In the genomic region with DNA sequence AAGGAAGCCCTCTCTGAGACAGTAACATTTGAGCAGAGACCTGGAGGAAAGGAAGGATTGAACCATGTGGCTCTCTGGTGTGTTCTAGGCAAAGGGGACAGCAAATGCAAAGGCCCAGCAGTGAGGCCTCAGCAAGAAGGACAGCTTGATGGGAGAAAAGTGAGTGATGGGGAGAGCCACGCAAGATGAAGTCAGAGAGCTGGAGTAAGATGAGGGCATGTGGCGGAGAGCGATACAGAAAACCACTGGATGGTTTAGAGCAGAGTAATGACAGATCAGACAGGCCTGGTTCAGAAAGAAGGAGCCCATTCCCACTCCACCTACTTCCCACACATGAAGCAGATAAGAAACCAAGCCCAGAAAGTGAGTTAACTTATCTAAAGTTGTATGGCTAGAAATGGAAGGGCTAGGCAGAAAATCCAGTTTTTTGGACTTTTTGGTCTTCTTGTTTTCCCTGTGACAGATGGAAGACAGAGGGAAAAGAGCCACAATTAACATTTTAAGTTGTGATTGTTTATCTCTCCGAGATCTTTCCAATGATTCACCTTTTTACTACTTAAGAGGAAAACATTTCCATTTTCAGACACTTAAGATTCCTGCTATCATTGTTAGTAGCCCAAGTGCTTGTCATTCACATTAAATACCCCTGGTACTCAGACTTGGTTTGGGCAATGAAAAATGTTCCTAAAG, we compare ENCODE assay signal across 8 cellular contexts. TPM values are rescaled to one million over a fixed set of nuclear protein-coding genes. Genes with fewer than 3 reads are reported as not detected.
DNase-seq lines count a peak whose midpoint lies in the region; ATAC-seq and TF ChIP-seq lines count a peak whose summit lies in the region.

No MANE protein-coding gene starts in this region.

- H3K27ac Mint-ChIP-seq in WTC11: no peak overlapping the region
- peak overlapping the region; percentile 93 for H3K27ac Mint-ChIP-seq in glutamatergic neuron (ENCODE audit: unreplicated experiment)
- peak overlapping the region; percentile 89 for H3K27ac Mint-ChIP-seq in stimulated activated effector memory CD8-positive, alpha-beta T cell treated with anti-CD3 and anti-CD28 coated beads, Interleukin-12 subunit alpha, Interleukin-12 subunit beta, amount 100 ng/mL, for 72 hours

- DNase-seq in SK-N-SH: no peak
- no peak for DNase-seq in WTC11 (ENCODE audit: low spot score)
- DNase-seq in glutamatergic neuron: no peak
- DNase-seq in stimulated activated effector memory CD8-positive, alpha-beta T cell treated with anti-CD3 and anti-CD28 coated beads, Interleukin-12 subunit alpha, Interleukin-12 subunit beta, amount 100 ng/mL, for 72 hours (ENCODE audit: low spot score in 2 of 2): no peak
- DNase-seq in globus pallidus (ENCODE audit: low spot score): no peak
- DNase-seq in NCI-H2196 treated with DMSO at 0.1 percent for 48 hours (lab: John Stamatoyannopoulos, UW; ENCODE audit: unreplicated experiment): no peak

- CTCF ChIA-PET in SK-N-SH (lab: Yijun Ruan, JAX): interaction anchor here (0.9 to 1.8 kb wide), 4 partner anchors 11 to 39 kb away, joined by 3 to 7 read pairs (median 4); a partner anchor contains a TSS
- CTCF ChIA-PET in WTC11 (lab: Charles Lee): interaction anchor here (1.0 to 2.2 kb wide), 6 partner anchors 35 to 151 kb away, joined by 3 to 9 read pairs (median 7); a partner anchor contains a TSS

- peak overlapping the region; percentile 80 for H3K4me3 Mint-ChIP-seq in WTC11
- peak overlapping the region; percentile 80 for H3K4me3 Mint-ChIP-seq in glutamatergic neuron (ENCODE audit: unreplicated experiment)
- peak overlapping the region; percentile 79 for H3K4me3 Mint-ChIP-seq in stimulated activated effector memory CD8-positive, alpha-beta T cell treated with anti-CD3 and anti-CD28 coated beads, Interleukin-12 subunit alpha, Interleukin-12 subunit beta, amount 100 ng/mL, for 72 hours

- peak overlapping the region; percentile 57 for H3K9ac ChIP-seq in SK-N-SH

- peaks cover 3% of the 10 kb centered on the region for H3F3A ChIP-seq in SK-N-SH (replicated peaks; ENCODE audit: insufficient read depth)

- no peaks in the 10 kb centered on the region for H3K9me3 Mint-ChIP-seq in WTC11
- peaks cover 10% of the 10 kb centered on the region for H3K9me3 Mint-ChIP-seq in glutamatergic neuron (ENCODE audit: unreplicated experiment)
- no peaks in the 10 kb centered on the region for H3K9me3 Mint-ChIP-seq in stimulated activated effector memory CD8-positive, alpha-beta T cell treated with anti-CD3 and anti-CD28 coated beads, Interleukin-12 subunit alpha, Interleukin-12 subunit beta, amount 100 ng/mL, for 72 hours

- H2AFZ ChIP-seq in SK-N-SH (ENCODE audit: low read depth): peak overlapping the region; percentile 85

- 0 out of 2 replicates have a peak, but pooled peaks cover 5% of the 10 kb centered on the region for H3K9me3 ChIP-seq in SK-N-SH

- H3K36me3 Mint-ChIP-seq in WTC11: no peaks in the 10 kb centered on the region
- peaks cover 3% of the 10 kb centered on the region for H3K36me3 Mint-ChIP-seq in glutamatergic neuron (ENCODE audit: unreplicated experiment)
- H3K36me3 Mint-ChIP-seq in stimulated activated effector memory CD8-positive, alpha-beta T cell treated with anti-CD3 and anti-CD28 coated beads, Interleukin-12 subunit alpha, Interleukin-12 subunit beta, amount 100 ng/mL, for 72 hours: no peaks in the 10 kb centered on the region

- H3K27me3 Mint-ChIP-seq in WTC11 (ENCODE audit: low read depth) (peaks cover 26% of the 10 kb centered on the region), glutamatergic neuron (ENCODE audit: unreplicated experiment) (peaks cover 14% of the 10 kb centered on the region)

- no peak for TF ChIP-seq EP300 in SK-N-SH (IDR thresholded peaks at IDR 0.05; ENCODE audit: borderline replicate concordance in 1 of 2, low read depth in 1 of 2, low read length in 1 of 2)

- 81% methylated on average over 4 of the region's 4 CpGs for WGBS in SK-N-SH (ENCODE audit: low lambda C conversion rate)

- no peaks in the 10 kb centered on the region for H3K27me3 ChIP-seq in SK-N-SH (ENCODE audit: insufficient read depth)

- H3K4me1 ChIP-seq in SK-N-SH (ENCODE audit: control insufficient read depth in 1 of 2, insufficient read depth in 2 of 2, low read depth in 1 of 2, low read length in 1 of 2): peaks cover 4 to 15% of the 10 kb centered on the region in 2 experiments; a peak in 2 of 4 replicates

- TF ChIP-seq CTCF in SK-N-SH (IDR thresholded peaks at IDR 0.05) (no peak), WTC11 (IDR thresholded peaks at IDR 0.05) (no peak), glutamatergic neuron (IDR thresholded peaks at IDR 0.05; ENCODE audit: partially characterized antibody, unreplicated experiment) (no peak)

- H3K4me2 ChIP-seq in SK-N-SH: peak overlapping the region; percentile 95

- no peak for TF ChIP-seq RAD21 in SK-N-SH (IDR thresholded peaks at IDR 0.05; ENCODE audit: low read length)

- H3K4me3 ChIP-seq in SK-N-SH (ENCODE audit: low read depth in 2 of 2, low read length in 1 of 2): peak overlapping the region; percentile 81 to 84

- ATAC-seq in SK-N-SH treated with all-trans-retinoic acid at 6 μM for 48 hours (no peak), WTC11 (no peak), GM19455 (IDR thresholded peaks at IDR 0.05; ENCODE audit: unreplicated experiment) (no peak)
- no peak for ATAC-seq in stimulated activated effector memory CD8-positive, alpha-beta T cell treated with anti-CD3 and anti-CD28 coated beads, Interleukin-12 subunit alpha, Interleukin-12 subunit beta, amount 100 ng/mL, for 72 hours

- POLR2A ChIA-PET in SK-N-SH (lab: Yijun Ruan, JAX) (no interaction called here), WTC11 (lab: Charles Lee) (interaction anchor here (1.6 kb wide), 1 partner anchor 39 kb away, joined by 6 read pairs; a partner anchor contains a TSS)

- peak overlapping the region in 1 of 2 experiments; percentile 47; a peak in 2 of 4 replicates for H3K27ac ChIP-seq in SK-N-SH (ENCODE audit: low read depth in 2 of 2, low read length in 1 of 2)

- H3K36me3 ChIP-seq in SK-N-SH (replicated peaks in 1 of 2; ENCODE audit: control insufficient read depth in 1 of 2, insufficient read depth in 2 of 2, low read length in 1 of 2): peaks cover 0 to 4% of the 10 kb centered on the region in 2 experiments

- H3K4me1 Mint-ChIP-seq in WTC11: peaks cover 21% of the 10 kb centered on the region
- H3K4me1 Mint-ChIP-seq in glutamatergic neuron (ENCODE audit: low read depth, unreplicated experiment): peaks cover 39% of the 10 kb centered on the region
- H3K4me1 Mint-ChIP-seq in stimulated activated effector memory CD8-positive, alpha-beta T cell treated with anti-CD3 and anti-CD28 coated beads, Interleukin-12 subunit alpha, Interleukin-12 subunit beta, amount 100 ng/mL, for 72 hours: peaks cover 33% of the 10 kb centered on the region

- H3K9me2 ChIP-seq in SK-N-SH: no peaks in the 10 kb centered on the region

- H3K79me2 ChIP-seq in SK-N-SH (ENCODE audit: insufficient read depth): no peaks in the 10 kb centered on the region; the same call in 1 of the 2 replicates

- H4K20me1 ChIP-seq in SK-N-SH (ENCODE audit: insufficient read depth): no peaks in the 10 kb centered on the region

TF ChIP-seq in SK-N-SH, 30 proteins besides CTCF, POLR2A, EP300 and RAD21 (continues in another document):
- no peak for TF ChIP-seq MXI1 (IDR thresholded peaks at IDR 0.05; ENCODE audit: low read depth, low read length)
- TF ChIP-seq, protein P1, sequence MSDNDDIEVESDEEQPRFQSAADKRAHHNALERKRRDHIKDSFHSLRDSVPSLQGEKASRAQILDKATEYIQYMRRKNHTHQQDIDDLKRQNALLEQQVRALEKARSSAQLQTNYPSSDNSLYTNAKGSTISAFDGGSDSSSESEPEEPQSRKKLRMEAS (IDR thresholded peaks at IDR 0.05; ENCODE audit: low read depth): no peak
- no peak for TF ChIP-seq ELF1 (IDR thresholded peaks at IDR 0.05)
- TF ChIP-seq MEF2A (IDR thresholded peaks at IDR 0.05; ENCODE audit: borderline replicate concordance, low read depth): no peak
- no peak for TF ChIP-seq FOSL2 (IDR thresholded peaks at IDR 0.05; ENCODE audit: borderline replicate concordance, low read depth)
- no peak for TF ChIP-seq SMC3 (IDR thresholded peaks at IDR 0.05; ENCODE audit: low read depth, low read length)
- TF ChIP-seq RCOR1 (IDR thresholded peaks at IDR 0.05; ENCODE audit: low read length): no peak

TF ChIP-seq in SK-N-SH treated with all-trans-retinoic acid at 6 μM for 48 hours, 23 proteins besides CTCF, POLR2A, EP300 and RAD21 (continues in another document):
- TF ChIP-seq ZFP3 (CRISPR knock-in tag; IDR thresholded peaks at IDR 0.05) (no peak), ZNF70 (CRISPR knock-in tag; IDR thresholded peaks at IDR 0.05) (no peak), ZNF8 (CRISPR knock-in tag; IDR thresholded peaks at IDR 0.05) (no peak), OSR1 (CRISPR knock-in tag; IDR thresholded peaks at IDR 0.05) (no peak), ZNF565 (CRISPR knock-in tag; conservative IDR thresholded peaks at IDR 0.05; ENCODE audit: low read depth) (no peak)

TF ChIP-seq in WTC11, 78 proteins besides CTCF, POLR2A, EP300 and RAD21 (continues in another document):
- no peak for TF ChIP-seq SMAD3 (CRISPR knock-in tag; IDR thresholded peaks at IDR 0.05; ENCODE audit: borderline replicate concordance)

RNA-seq across cellular contexts. Expression of a gene that starts 0.7 kb away (rescaled TPM):
- polyA plus RNA-seq in SK-N-SH (2012; rRNA removed): 2.2 and 2.5 TPM in 2 replicates
- polyA plus RNA-seq in SK-N-SH (2012; cell fraction: cytosol; rRNA removed): 1.0 and 1.4 TPM in 2 replicates
- polyA plus RNA-seq in SK-N-SH (2012; cell fraction: nucleus; rRNA removed): 14.5 and 15.5 TPM in 2 replicates
- total RNA-seq in WTC11 (2021) (3.5 to 4.4 TPM (median 3.6 TPM) in 3 replicates), glutamatergic neuron (ENCODE audit: unreplicated experiment) (34.5 TPM)

RNA-seq across cellular contexts. Expression of a gene that starts 39.5 kb away (rescaled TPM):
- polyA plus RNA-seq in SK-N-SH (2012; rRNA removed): 0.03 TPM in 1 of 2 replicates, not detected in the other
- polyA plus RNA-seq in SK-N-SH (2012; cell fraction: cytosol; rRNA removed): 0.08 and 0.09 TPM in 2 replicates
- polyA plus RNA-seq in SK-N-SH (2012; cell fraction: nucleus; rRNA removed): 0.07 and 0.28 TPM in 2 replicates
- 0.62 to 0.77 TPM (median 0.73 TPM) in 3 replicates for total RNA-seq in WTC11 (2021)
- total RNA-seq in glutamatergic neuron (ENCODE audit: unreplicated experiment): not detected
